ENCODE assay signal across 1 cellular context in the genomic region with DNA sequence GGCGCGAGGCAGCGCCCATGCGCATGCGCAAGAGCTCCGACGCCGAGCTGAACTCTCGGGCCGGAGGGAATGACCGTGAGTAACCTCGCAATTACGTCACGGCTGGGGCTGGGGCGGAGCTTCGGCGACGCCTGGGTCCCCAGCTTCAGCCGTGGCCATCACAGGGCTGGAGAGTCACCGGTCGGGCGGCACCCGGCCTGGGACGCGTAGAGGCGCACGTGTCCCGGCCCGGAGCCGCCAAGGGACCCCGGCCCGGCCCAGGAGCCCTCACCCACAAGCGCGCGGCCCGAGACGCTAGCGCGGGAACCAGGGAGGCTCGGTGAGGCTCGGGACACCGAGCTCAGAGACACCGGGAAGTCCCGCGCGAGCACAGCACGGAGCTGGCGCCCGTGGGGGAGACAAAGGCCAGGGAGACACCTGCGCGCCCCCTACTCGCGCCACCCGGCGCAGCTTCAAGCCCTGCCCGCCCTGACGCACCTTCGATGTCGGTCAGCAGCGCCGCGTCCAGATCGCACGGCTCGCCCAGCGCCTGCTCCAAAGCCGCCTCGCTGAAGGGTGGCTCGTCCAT.
TF ChIP-seq lines count a peak whose summit lies in the region.

No MANE protein-coding gene starts in this region.

TF ChIP-seq in K562, 482 proteins besides CTCF, POLR2A, EP300 and RAD21 (continued from another document and continues in another):
- TF ChIP-seq, protein P1, sequence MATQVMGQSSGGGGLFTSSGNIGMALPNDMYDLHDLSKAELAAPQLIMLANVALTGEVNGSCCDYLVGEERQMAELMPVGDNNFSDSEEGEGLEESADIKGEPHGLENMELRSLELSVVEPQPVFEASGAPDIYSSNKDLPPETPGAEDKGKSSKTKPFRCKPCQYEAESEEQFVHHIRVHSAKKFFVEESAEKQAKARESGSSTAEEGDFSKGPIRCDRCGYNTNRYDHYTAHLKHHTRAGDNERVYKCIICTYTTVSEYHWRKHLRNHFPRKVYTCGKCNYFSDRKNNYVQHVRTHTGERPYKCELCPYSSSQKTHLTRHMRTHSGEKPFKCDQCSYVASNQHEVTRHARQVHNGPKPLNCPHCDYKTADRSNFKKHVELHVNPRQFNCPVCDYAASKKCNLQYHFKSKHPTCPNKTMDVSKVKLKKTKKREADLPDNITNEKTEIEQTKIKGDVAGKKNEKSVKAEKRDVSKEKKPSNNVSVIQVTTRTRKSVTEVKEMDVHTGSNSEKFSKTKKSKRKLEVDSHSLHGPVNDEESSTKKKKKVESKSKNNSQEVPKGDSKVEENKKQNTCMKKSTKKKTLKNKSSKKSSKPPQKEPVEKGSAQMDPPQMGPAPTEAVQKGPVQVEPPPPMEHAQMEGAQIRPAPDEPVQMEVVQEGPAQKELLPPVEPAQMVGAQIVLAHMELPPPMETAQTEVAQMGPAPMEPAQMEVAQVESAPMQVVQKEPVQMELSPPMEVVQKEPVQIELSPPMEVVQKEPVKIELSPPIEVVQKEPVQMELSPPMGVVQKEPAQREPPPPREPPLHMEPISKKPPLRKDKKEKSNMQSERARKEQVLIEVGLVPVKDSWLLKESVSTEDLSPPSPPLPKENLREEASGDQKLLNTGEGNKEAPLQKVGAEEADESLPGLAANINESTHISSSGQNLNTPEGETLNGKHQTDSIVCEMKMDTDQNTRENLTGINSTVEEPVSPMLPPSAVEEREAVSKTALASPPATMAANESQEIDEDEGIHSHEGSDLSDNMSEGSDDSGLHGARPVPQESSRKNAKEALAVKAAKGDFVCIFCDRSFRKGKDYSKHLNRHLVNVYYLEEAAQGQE (CRISPR knock-in tag; IDR thresholded peaks at IDR 0.05; ENCODE audit: low read depth) = peak; percentile 44; the same call in 1 of the 2 replicates
- TF ChIP-seq TBP (optimal IDR thresholded peaks at IDR 0.05; ENCODE audit: low read depth, low read length) = peak; percentile 96
- TF ChIP-seq, protein P2, sequence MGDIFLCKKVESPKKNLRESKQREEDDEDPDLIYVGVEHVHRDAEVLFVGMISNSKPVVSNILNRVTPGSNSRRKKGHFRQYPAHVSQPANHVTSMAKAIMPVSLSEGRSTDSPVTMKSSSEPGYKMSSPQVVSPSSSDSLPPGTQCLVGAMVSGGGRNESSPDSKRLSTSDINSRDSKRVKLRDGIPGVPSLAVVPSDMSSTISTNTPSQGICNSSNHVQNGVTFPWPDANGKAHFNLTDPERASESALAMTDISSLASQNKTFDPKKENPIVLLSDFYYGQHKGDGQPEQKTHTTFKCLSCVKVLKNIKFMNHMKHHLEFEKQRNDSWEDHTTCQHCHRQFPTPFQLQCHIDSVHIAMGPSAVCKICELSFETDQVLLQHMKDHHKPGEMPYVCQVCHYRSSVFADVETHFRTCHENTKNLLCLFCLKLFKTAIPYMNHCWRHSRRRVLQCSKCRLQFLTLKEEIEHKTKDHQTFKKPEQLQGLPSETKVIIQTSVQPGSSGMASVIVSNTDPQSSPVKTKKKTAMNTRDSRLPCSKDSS (IDR thresholded peaks at IDR 0.05; ENCODE audit: low read depth, partially characterized antibody) = no peak
- TF ChIP-seq BACH1 (tag; IDR thresholded peaks at IDR 0.05) = no peak
- TF ChIP-seq BRD4 (IDR thresholded peaks at IDR 0.05) = peak; percentile 57; the same call in 1 of the 2 replicates
- TF ChIP-seq, protein P3, sequence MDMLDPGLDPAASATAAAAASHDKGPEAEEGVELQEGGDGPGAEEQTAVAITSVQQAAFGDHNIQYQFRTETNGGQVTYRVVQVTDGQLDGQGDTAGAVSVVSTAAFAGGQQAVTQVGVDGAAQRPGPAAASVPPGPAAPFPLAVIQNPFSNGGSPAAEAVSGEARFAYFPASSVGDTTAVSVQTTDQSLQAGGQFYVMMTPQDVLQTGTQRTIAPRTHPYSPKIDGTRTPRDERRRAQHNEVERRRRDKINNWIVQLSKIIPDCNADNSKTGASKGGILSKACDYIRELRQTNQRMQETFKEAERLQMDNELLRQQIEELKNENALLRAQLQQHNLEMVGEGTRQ (CRISPR knock-in tag; IDR thresholded peaks at IDR 0.05) = no peak
- TF ChIP-seq ZBED1 (IDR thresholded peaks at IDR 0.05) = 0 out of 2 replicates have a peak, but pooled peaks have one; percentile 22
- no peak for TF ChIP-seq SRSF7 (optimal IDR thresholded peaks at IDR 0.05; ENCODE audit: low read depth, low read length)
- TF ChIP-seq, protein P4, sequence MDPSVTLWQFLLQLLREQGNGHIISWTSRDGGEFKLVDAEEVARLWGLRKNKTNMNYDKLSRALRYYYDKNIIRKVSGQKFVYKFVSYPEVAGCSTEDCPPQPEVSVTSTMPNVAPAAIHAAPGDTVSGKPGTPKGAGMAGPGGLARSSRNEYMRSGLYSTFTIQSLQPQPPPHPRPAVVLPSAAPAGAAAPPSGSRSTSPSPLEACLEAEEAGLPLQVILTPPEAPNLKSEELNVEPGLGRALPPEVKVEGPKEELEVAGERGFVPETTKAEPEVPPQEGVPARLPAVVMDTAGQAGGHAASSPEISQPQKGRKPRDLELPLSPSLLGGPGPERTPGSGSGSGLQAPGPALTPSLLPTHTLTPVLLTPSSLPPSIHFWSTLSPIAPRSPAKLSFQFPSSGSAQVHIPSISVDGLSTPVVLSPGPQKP (CRISPR knock-in tag; IDR thresholded peaks at IDR 0.05) = no peak
- peak in 1 of 2 experiments; percentile 62; a peak in 1 of 4 replicates for TF ChIP-seq SIN3A (IDR thresholded peaks at IDR 0.05; ENCODE audit: borderline replicate concordance in 2 of 2, control insufficient read depth in 1 of 2, low read depth in 2 of 2, low read length in 2 of 2)
- TF ChIP-seq PML (IDR thresholded peaks at IDR 0.05; ENCODE audit: low read length) = 0 out of 2 replicates have a peak, but pooled peaks have one; percentile 21
- TF ChIP-seq ZNF830 (CRISPR knock-in tag; IDR thresholded peaks at IDR 0.05) = 0 out of 2 replicates have a peak, but pooled peaks have one; percentile 42
- TF ChIP-seq ZNF77 (CRISPR knock-in tag; IDR thresholded peaks at IDR 0.05) = no peak
- TF ChIP-seq, protein P5, sequence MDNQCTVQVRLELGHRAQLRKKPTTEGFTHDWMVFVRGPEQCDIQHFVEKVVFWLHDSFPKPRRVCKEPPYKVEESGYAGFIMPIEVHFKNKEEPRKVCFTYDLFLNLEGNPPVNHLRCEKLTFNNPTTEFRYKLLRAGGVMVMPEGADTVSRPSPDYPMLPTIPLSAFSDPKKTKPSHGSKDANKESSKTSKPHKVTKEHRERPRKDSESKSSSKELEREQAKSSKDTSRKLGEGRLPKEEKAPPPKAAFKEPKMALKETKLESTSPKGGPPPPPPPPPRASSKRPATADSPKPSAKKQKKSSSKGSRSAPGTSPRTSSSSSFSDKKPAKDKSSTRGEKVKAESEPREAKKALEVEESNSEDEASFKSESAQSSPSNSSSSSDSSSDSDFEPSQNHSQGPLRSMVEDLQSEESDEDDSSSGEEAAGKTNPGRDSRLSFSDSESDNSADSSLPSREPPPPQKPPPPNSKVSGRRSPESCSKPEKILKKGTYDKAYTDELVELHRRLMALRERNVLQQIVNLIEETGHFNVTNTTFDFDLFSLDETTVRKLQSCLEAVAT (IDR thresholded peaks at IDR 0.05) = peak in 1 of 2 experiments; percentile 74; a peak in 2 of 4 replicates
- TF ChIP-seq, protein P6, sequence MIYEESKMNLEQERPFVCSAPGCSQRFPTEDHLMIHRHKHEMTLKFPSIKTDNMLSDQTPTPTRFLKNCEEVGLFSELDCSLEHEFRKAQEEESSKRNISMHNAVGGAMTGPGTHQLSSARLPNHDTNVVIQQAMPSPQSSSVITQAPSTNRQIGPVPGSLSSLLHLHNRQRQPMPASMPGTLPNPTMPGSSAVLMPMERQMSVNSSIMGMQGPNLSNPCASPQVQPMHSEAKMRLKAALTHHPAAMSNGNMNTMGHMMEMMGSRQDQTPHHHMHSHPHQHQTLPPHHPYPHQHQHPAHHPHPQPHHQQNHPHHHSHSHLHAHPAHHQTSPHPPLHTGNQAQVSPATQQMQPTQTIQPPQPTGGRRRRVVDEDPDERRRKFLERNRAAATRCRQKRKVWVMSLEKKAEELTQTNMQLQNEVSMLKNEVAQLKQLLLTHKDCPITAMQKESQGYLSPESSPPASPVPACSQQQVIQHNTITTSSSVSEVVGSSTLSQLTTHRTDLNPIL (CRISPR knock-in tag; IDR thresholded peaks at IDR 0.05) = no peak
- TF ChIP-seq CCNT2 (IDR thresholded peaks at IDR 0.05; ENCODE audit: borderline replicate concordance, extremely low read depth, insufficient read length, low read depth, low read length) = peak; percentile 80
- TF ChIP-seq, protein P7, sequence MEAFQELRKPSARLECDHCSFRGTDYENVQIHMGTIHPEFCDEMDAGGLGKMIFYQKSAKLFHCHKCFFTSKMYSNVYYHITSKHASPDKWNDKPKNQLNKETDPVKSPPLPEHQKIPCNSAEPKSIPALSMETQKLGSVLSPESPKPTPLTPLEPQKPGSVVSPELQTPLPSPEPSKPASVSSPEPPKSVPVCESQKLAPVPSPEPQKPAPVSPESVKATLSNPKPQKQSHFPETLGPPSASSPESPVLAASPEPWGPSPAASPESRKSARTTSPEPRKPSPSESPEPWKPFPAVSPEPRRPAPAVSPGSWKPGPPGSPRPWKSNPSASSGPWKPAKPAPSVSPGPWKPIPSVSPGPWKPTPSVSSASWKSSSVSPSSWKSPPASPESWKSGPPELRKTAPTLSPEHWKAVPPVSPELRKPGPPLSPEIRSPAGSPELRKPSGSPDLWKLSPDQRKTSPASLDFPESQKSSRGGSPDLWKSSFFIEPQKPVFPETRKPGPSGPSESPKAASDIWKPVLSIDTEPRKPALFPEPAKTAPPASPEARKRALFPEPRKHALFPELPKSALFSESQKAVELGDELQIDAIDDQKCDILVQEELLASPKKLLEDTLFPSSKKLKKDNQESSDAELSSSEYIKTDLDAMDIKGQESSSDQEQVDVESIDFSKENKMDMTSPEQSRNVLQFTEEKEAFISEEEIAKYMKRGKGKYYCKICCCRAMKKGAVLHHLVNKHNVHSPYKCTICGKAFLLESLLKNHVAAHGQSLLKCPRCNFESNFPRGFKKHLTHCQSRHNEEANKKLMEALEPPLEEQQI (IDR thresholded peaks at IDR 0.05) = no peak
- TF ChIP-seq, protein P8, sequence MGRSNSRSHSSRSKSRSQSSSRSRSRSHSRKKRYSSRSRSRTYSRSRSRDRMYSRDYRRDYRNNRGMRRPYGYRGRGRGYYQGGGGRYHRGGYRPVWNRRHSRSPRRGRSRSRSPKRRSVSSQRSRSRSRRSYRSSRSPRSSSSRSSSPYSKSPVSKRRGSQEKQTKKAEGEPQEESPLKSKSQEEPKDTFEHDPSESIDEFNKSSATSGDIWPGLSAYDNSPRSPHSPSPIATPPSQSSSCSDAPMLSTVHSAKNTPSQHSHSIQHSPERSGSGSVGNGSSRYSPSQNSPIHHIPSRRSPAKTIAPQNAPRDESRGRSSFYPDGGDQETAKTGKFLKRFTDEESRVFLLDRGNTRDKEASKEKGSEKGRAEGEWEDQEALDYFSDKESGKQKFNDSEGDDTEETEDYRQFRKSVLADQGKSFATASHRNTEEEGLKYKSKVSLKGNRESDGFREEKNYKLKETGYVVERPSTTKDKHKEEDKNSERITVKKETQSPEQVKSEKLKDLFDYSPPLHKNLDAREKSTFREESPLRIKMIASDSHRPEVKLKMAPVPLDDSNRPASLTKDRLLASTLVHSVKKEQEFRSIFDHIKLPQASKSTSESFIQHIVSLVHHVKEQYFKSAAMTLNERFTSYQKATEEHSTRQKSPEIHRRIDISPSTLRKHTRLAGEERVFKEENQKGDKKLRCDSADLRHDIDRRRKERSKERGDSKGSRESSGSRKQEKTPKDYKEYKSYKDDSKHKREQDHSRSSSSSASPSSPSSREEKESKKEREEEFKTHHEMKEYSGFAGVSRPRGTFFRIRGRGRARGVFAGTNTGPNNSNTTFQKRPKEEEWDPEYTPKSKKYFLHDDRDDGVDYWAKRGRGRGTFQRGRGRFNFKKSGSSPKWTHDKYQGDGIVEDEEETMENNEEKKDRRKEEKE (IDR thresholded peaks at IDR 0.05; ENCODE audit: borderline replicate concordance in 1 of 2, control insufficient read depth in 1 of 2, low read depth in 2 of 2, low read length in 1 of 2) = 0 out of 4 replicates have a peak, but pooled peaks of 1 of the 2 experiments have one; percentile 47
- TF ChIP-seq POLR2H (tag; IDR thresholded peaks at IDR 0.05; ENCODE audit: low read depth) = peak; percentile 85
- TF ChIP-seq RBFOX2 (IDR thresholded peaks at IDR 0.05; ENCODE audit: low read depth, low read length) = peak; percentile 97
- TF ChIP-seq, protein P9, sequence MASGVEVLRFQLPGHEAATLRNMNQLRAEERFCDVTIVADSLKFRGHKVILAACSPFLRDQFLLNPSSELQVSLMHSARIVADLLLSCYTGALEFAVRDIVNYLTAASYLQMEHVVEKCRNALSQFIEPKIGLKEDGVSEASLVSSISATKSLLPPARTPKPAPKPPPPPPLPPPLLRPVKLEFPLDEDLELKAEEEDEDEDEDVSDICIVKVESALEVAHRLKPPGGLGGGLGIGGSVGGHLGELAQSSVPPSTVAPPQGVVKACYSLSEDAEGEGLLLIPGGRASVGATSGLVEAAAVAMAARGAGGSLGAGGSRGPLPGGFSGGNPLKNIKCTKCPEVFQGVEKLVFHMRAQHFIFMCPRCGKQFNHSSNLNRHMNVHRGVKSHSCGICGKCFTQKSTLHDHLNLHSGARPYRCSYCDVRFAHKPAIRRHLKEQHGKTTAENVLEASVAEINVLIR (CRISPR knock-in tag; IDR thresholded peaks at IDR 0.05) = peak; percentile 44; the same call in 1 of the 2 replicates
- TF ChIP-seq, protein P10, sequence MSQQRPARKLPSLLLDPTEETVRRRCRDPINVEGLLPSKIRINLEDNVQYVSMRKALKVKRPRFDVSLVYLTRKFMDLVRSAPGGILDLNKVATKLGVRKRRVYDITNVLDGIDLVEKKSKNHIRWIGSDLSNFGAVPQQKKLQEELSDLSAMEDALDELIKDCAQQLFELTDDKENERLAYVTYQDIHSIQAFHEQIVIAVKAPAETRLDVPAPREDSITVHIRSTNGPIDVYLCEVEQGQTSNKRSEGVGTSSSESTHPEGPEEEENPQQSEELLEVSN (IDR thresholded peaks at IDR 0.05; ENCODE audit: borderline replicate concordance in 1 of 2, extremely low read depth in 1 of 2, insufficient read depth in 1 of 2, insufficient read length in 1 of 2, low read depth in 1 of 2, low read length in 1 of 2, poor library complexity in 1 of 2, severe bottlenecking in 1 of 2) = peak in 1 of 2 experiments; percentile 96
- TF ChIP-seq U2AF1 (optimal IDR thresholded peaks at IDR 0.05; ENCODE audit: low read depth, low read length) = peak; percentile 91
- TF ChIP-seq, protein P11, sequence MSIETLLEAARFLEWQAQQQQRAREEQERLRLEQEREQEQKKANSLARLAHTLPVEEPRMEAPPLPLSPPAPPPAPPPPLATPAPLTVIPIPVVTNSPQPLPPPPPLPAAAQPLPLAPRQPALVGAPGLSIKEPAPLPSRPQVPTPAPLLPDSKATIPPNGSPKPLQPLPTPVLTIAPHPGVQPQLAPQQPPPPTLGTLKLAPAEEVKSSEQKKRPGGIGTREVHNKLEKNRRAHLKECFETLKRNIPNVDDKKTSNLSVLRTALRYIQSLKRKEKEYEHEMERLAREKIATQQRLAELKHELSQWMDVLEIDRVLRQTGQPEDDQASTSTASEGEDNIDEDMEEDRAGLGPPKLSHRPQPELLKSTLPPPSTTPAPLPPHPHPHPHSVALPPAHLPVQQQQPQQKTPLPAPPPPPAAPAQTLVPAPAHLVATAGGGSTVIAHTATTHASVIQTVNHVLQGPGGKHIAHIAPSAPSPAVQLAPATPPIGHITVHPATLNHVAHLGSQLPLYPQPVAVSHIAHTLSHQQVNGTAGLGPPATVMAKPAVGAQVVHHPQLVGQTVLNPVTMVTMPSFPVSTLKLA (conservative IDR thresholded peaks at IDR 0.05) = peak; percentile 79 to 90
- no peak for TF ChIP-seq ASH1L (IDR thresholded peaks at IDR 0.05; ENCODE audit: borderline replicate concordance, low read depth, partially characterized antibody)
- peak; percentile 20; the same call in 1 of the 2 replicates for TF ChIP-seq ZBTB17 (CRISPR knock-in tag; IDR thresholded peaks at IDR 0.05)
- no peak for TF ChIP-seq ZNF134 (CRISPR knock-in tag; conservative IDR thresholded peaks at IDR 0.05)
- no peak for TF ChIP-seq ZC3H11A (IDR thresholded peaks at IDR 0.05; ENCODE audit: low read depth, low read length)
- no peak for TF ChIP-seq ZNF668 (CRISPR knock-in tag; IDR thresholded peaks at IDR 0.05)
